10 cellular contexts compared by ENCODE assay signal in the genomic region with DNA sequence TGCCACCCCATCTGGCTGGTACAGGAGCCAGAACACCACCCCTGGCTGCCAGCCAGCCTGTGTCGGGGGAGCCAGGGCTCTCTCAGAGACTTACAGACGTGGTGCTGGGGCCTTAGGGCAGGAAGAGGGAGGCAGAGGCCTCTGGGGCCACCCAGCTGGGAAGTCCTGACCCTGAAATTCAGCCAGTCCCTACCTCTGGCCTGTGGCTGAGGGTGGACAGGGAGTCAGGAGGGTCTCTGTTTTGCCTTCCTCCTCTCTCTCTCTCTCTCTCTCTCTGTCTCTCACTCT. TPM values are rescaled to one million over a fixed set of nuclear protein-coding genes. Genes with fewer than 3 reads are reported as not detected.
A peak's percentile ranks its signal among the peaks of the same experiment; 100 is the strongest.
DNase-seq lines count a peak whose midpoint lies in the region; TF ChIP-seq lines count a peak whose summit lies in the region.
"Had no signal": no experiment of that assay in that cellular context is flagged by ENCODE, and none has a peak within 500 bp of the region (broad histone marks: within the 10 kb centered on the region; RNA-seq: fewer than 3 reads in every experiment).

No MANE protein-coding gene starts in this region.

- no peak for TF ChIP-seq POLR2A in uterus (IDR thresholded peaks at IDR 0.05)

- no peak overlapping the region for H3K23ac ChIP-seq in mesenchymal stem cell (ENCODE audit: low read length in 2 of 2)

- H3K4me2 ChIP-seq in mammary epithelial cell (ENCODE audit: insufficient read depth, low read depth, low read length): no peak overlapping the region
- H3K4me2 ChIP-seq in mesenchymal stem cell (ENCODE audit: low read length, poor library complexity, severe bottlenecking): no peak overlapping the region

- H3K4ac ChIP-seq in mesenchymal stem cell (ENCODE audit: low read depth in 1 of 2, low read length in 2 of 2): no peak overlapping the region

- in situ Hi-C loops in mammary epithelial cell (cut with MboI; ENCODE audit: low sequenced_read_pairs in 2 of 2): no loop called here

- H3K9me3 ChIP-seq in mammary epithelial cell (replicated peaks; ENCODE audit: insufficient read depth, low read length) (no peaks in the 10 kb centered on the region), mesenchymal stem cell (ENCODE audit: control insufficient read depth, low read length) (no peaks in the 10 kb centered on the region), uterus (no peaks in the 10 kb centered on the region)
- H3K9me3 ChIP-seq: spleen had no signal

- DNase-seq in MCF 10A (ENCODE audit: unreplicated experiment) (peak; percentile 64), mammary epithelial cell (no peak), mesenchymal stem cell (peak; percentile 37), uterus (peak in 1 of 2 donors; percentile 52), kidney glomerular epithelial cell (lab: John Stamatoyannopoulos, UW) (no peak), NCI-H2227 (lab: John Stamatoyannopoulos, UW; ENCODE audit: unreplicated experiment) (no peak)
- DNase-seq in stimulated activated CD4-positive, alpha-beta T cell treated with anti-CD3 and anti-CD28 coated beads, Interleukin-4, amount 100 ng/mL, for 24 hours: no peak

- H3K79me2 ChIP-seq in mammary epithelial cell (ENCODE audit: insufficient read depth, low read length): no peaks in the 10 kb centered on the region

- intact Hi-C loops in MCF 10A (cut with micrococcal nuclease) (loop anchor here (10.0 kb wide), 1 partner anchor 80 kb away; no protein-coding TSS in a partner anchor), mammary epithelial cell (cut with micrococcal nuclease) (no loop called here), uterus (cut with DNase I; ENCODE audit: low total_unique reads) (no loop called here)

- H3K4me1 ChIP-seq in mammary epithelial cell (ENCODE audit: insufficient read depth, low read length) (no peaks in the 10 kb centered on the region), mesenchymal stem cell (ENCODE audit: control insufficient read depth, insufficient read depth, low read depth, low read length) (peaks cover 19% of the 10 kb centered on the region), uterus (peaks cover 8 to 23% of the 10 kb centered on the region in 2 donors)

- POLR2A ChIA-PET in MCF 10A (lab: Yijun Ruan, JAX): interaction anchor here (0.6 to 2.9 kb wide), 5 partner anchors 9 to 35 kb away, joined by 3 to 28 read pairs (median 9); no protein-coding TSS in a partner anchor

- peak overlapping the region; percentile 29 for H4K91ac ChIP-seq in mesenchymal stem cell (ENCODE audit: low read length)

- H3K9ac ChIP-seq in mammary epithelial cell (ENCODE audit: insufficient read depth, low read length): no peak overlapping the region
- H3K9ac ChIP-seq in mesenchymal stem cell (ENCODE audit: low read length): peak overlapping the region; percentile 90

- H2BK120ac ChIP-seq in mesenchymal stem cell (ENCODE audit: low read depth, low read length): no peak overlapping the region

- H3K27ac ChIP-seq in mammary epithelial cell (ENCODE audit: insufficient read depth, low read depth, low read length) (no peak overlapping the region), VCaP (peak overlapping the region; percentile 97), mesenchymal stem cell (ENCODE audit: low read length, poor library complexity, severe bottlenecking) (no peak overlapping the region), uterus (peak overlapping the region; percentile 68 to 71)
- H3K27ac ChIP-seq: HL-60, spleen had no signal

- H3K27me3 ChIP-seq in mammary epithelial cell (ENCODE audit: insufficient read depth, low read length) (peaks cover 2% of the 10 kb centered on the region), mesenchymal stem cell (ENCODE audit: control insufficient read depth in 1 of 2, insufficient read depth in 1 of 2, low read length in 2 of 2) (peaks cover 0 to 7% of the 10 kb centered on the region in 2 experiments), uterus (no peaks in the 10 kb centered on the region)
- H3K27me3 ChIP-seq: spleen had no signal

- peak overlapping the region; percentile 25 to 75 for H3K18ac ChIP-seq in mesenchymal stem cell (ENCODE audit: low read depth in 1 of 2, low read length in 2 of 2)

- H3K27ac Mint-ChIP-seq in MCF 10A (ENCODE audit: low read depth, unreplicated experiment): peak overlapping the region; percentile 14

- no peaks in the 10 kb centered on the region for H3K9me3 Mint-ChIP-seq in MCF 10A (ENCODE audit: unreplicated experiment)

- H3K36me3 ChIP-seq in mammary epithelial cell (ENCODE audit: insufficient read depth, low read length): no peaks in the 10 kb centered on the region
- H3K36me3 ChIP-seq in mesenchymal stem cell (ENCODE audit: control insufficient read depth in 1 of 2, insufficient read depth in 2 of 2, low read depth in 1 of 2, low read length in 2 of 2): no peaks in the 10 kb centered on the region
- no peaks in the 10 kb centered on the region for H3K36me3 ChIP-seq in uterus
- H3K36me3 ChIP-seq: spleen had no signal

- H2AK5ac ChIP-seq in mesenchymal stem cell (ENCODE audit: low read length, severe bottlenecking): no peak overlapping the region

- TF ChIP-seq CTCF in MCF 10A (IDR thresholded peaks at IDR 0.05; ENCODE audit: unreplicated experiment) (no peak), mammary epithelial cell (conservative IDR thresholded peaks at IDR 0.05 in 1 of 2, IDR thresholded peaks at IDR 0.05 in 1 of 2; ENCODE audit: extremely low read depth in 1 of 2, insufficient read depth in 1 of 2, low read depth in 1 of 2, low read length in 2 of 2) (no peak), VCaP (conservative IDR thresholded peaks at IDR 0.05) (no peak), uterus (IDR thresholded peaks at IDR 0.05) (no peak)

- H3K36me3 Mint-ChIP-seq in MCF 10A (ENCODE audit: insufficient read depth, unreplicated experiment): no peaks in the 10 kb centered on the region

- H2BK15ac ChIP-seq in mesenchymal stem cell (ENCODE audit: low read depth, poor library complexity, severe bottlenecking): peak overlapping the region; percentile 83

- no peaks in the 10 kb centered on the region for H3K79me1 ChIP-seq in mesenchymal stem cell (replicated peaks; ENCODE audit: low read length, poor library complexity, severe bottlenecking)

- peaks cover 24% of the 10 kb centered on the region for H3K4me1 Mint-ChIP-seq in MCF 10A (ENCODE audit: insufficient read depth, unreplicated experiment)

- H2AFZ ChIP-seq in mammary epithelial cell (ENCODE audit: low read depth, low read length): no peak overlapping the region
- H2AFZ ChIP-seq in mesenchymal stem cell (ENCODE audit: low read depth, low read length): no peak overlapping the region

- no peaks in the 10 kb centered on the region for H4K20me1 ChIP-seq in mammary epithelial cell (ENCODE audit: insufficient read depth, low read length)

- H3K4me3 ChIP-seq in mammary epithelial cell (replicated peaks in 1 of 3; ENCODE audit: insufficient read depth in 1 of 3, low read depth in 2 of 3, low read length in 3 of 3) (no peak overlapping the region), mesenchymal stem cell (ENCODE audit: insufficient read depth in 1 of 2, low read depth in 1 of 2, low read length in 2 of 2) (no peak overlapping the region), uterus (no peak overlapping the region)
- H3K4me3 ChIP-seq: spleen had no signal

- H2BK12ac ChIP-seq in mesenchymal stem cell (ENCODE audit: low read length in 2 of 2): peak overlapping the region; percentile 23 to 57

- CTCF ChIA-PET in MCF 10A (lab: Yijun Ruan, JAX): interaction anchor here (0.7 to 2.3 kb wide), 12 partner anchors 9 to 212 kb away, joined by 3 to 11 read pairs (median 4); partner anchors contain the start of gene PUS3
- CTCF ChIA-PET in mammary epithelial cell (lab: Charles Lee; ENCODE audit: low non-redundant PET): no interaction called here

- BruUV-seq in MCF 10A (replicated peaks; lab: Mats Ljungman, UMichigan): no TSS peak
- no TSS peak for BruUV-seq in mammary epithelial cell (replicated peaks; lab: Mats Ljungman, UMichigan)

- H3K14ac ChIP-seq in mesenchymal stem cell (ENCODE audit: low read length in 2 of 2): no peak overlapping the region

- no peaks in the 10 kb centered on the region for H3K27me3 Mint-ChIP-seq in MCF 10A (ENCODE audit: insufficient read depth, unreplicated experiment)

- dilution Hi-C loops in mammary epithelial cell (cut with HindIII; ENCODE audit: low sequenced_read_pairs): no loop called here

- H2BK5ac ChIP-seq in mesenchymal stem cell (ENCODE audit: low read depth, low read length, poor library complexity, severe bottlenecking): no peak overlapping the region

- no peak overlapping the region for H3K4me3 Mint-ChIP-seq in MCF 10A (ENCODE audit: unreplicated experiment)

- peak overlapping the region; percentile 32 for H4K8ac ChIP-seq in mesenchymal stem cell (ENCODE audit: low read length)

- 100% methylated on average over 1 of the region's 2 CpGs for WGBS in mammary epithelial cell (ENCODE audit: low coverage, missing lambda C conversion rate)
- 70% methylated on average over 1 of the region's 2 CpGs for WGBS in mesenchymal stem cell

RNA-seq across cellular contexts. Expression of gene CDON, which starts 52.5 kb away (rescaled TPM):
- total RNA-seq in MCF 10A (2022) (0.91 and 0.96 TPM in 2 replicates), mammary epithelial cell (1 to 10 TPM; 1.9 to 3.8 TPM), uterus (100 to 1,000 TPM in 3 of 4 donors, 10 to 100 TPM in 1; 38.5 to 261 (median 213) TPM)
- polyA plus RNA-seq in mammary epithelial cell: 1.6 TPM
- not detected for polyA minus RNA-seq in mammary epithelial cell
- 1.3 TPM for polyA plus RNA-seq in mesenchymal stem cell (2013, experiment 1 of 2)
- polyA plus RNA-seq in mesenchymal stem cell (2013, experiment 2 of 2): 1.1 TPM

Comparison
In these comparisons a context has a peak if more than half of its experiments do, and no peak if none do; other contexts are left out.
1. DNase-seq: peak in MCF 10A (single experiment) and mesenchymal stem cell (single experiment); none in mammary epithelial cell (single experiment), kidney glomerular epithelial cell (single experiment), NCI-H2227 (single experiment) and stimulated activated CD4-positive, alpha-beta T cell treated with anti-CD3 and anti-CD28 coated beads, Interleukin-4, amount 100 ng/mL, for 24 hours (single experiment).
2. H3K27ac ChIP-seq: peak in VCaP (single experiment) and uterus (2 of 2); none in mammary epithelial cell (single experiment) and mesenchymal stem cell (single experiment).
3. RNA of gene CDON, which starts 52.5 kb away (total RNA-seq): 38.5 to 261 TPM in uterus; 1.9 to 3.8 TPM in mammary epithelial cell and 0.91 to 0.96 TPM in MCF 10A; every median in the first group is over 4 times any median in the second.